In genomic region chr11:112498701-112499100, GRCh38 we compare ENCODE assay signal across 20 cellular contexts.
"Had no signal": no experiment of that assay in that cellular context is flagged by ENCODE, and none has a peak within 500 bp of the region (broad histone marks: within the 10 kb centered on the region; RNA-seq: fewer than 3 reads in every experiment).

No MANE protein-coding gene starts in this region.

- H3K36me3 ChIP-seq: prostate gland, transverse colon, WERI-Rb-1 had no signal

- H3K4me3 Mint-ChIP-seq: activated CD4-positive, alpha-beta T cell treated with anti-CD3 and anti-CD28 coated beads for 36 hours; activated CD8-positive, alpha-beta T cell treated with anti-CD3 and anti-CD28 coated beads for 36 hours; naive thymus-derived CD8-positive, alpha-beta T cell; stimulated activated naive B cell treated with anti-CD40 and anti-IgM and Interleukin-4, amounts not matched to agents 10 μg/mL and 1 μg/mL and 100 μg/mL, for 72 hours; T-cell had no signal

- H3K4me1 Mint-ChIP-seq: activated CD4-positive, alpha-beta T cell treated with anti-CD3 and anti-CD28 coated beads for 36 hours; naive thymus-derived CD8-positive, alpha-beta T cell; stimulated activated naive B cell treated with anti-CD40 and anti-IgM and Interleukin-4, amounts not matched to agents 10 μg/mL and 1 μg/mL and 100 μg/mL, for 72 hours; T-cell had no signal

- H3K36me3 Mint-ChIP-seq: naive thymus-derived CD8-positive, alpha-beta T cell; stimulated activated naive B cell treated with anti-CD40 and anti-IgM and Interleukin-4, amounts not matched to agents 10 μg/mL and 1 μg/mL and 100 μg/mL, for 72 hours; T-cell had no signal

- H3K4me1 ChIP-seq: prostate gland, transverse colon had no signal

- H3K4me3 ChIP-seq: coronary artery, hepatocyte, lung, mucosa of descending colon, prostate gland, transverse colon had no signal

- H3K27ac ChIP-seq: coronary artery, hepatocyte, prostate gland, transverse colon, WERI-Rb-1 had no signal

- H3K9me3 ChIP-seq: mucosa of descending colon, prostate gland, transverse colon had no signal

- H3K27me3 Mint-ChIP-seq: activated CD8-positive, alpha-beta T cell treated with anti-CD3 and anti-CD28 coated beads for 36 hours had no signal

- H3K9me3 Mint-ChIP-seq: activated CD8-positive, alpha-beta T cell treated with anti-CD3 and anti-CD28 coated beads for 36 hours; naive thymus-derived CD8-positive, alpha-beta T cell; stimulated activated naive B cell treated with anti-CD40 and anti-IgM and Interleukin-4, amounts not matched to agents 10 μg/mL and 1 μg/mL and 100 μg/mL, for 72 hours; T-cell had no signal

- H3K27me3 ChIP-seq: hepatocyte, transverse colon had no signal

- DNase-seq: activated CD4-positive, alpha-beta T cell treated with anti-CD3 and anti-CD28 coated beads for 36 hours; activated CD8-positive, alpha-beta memory T cell treated with anti-CD3 and anti-CD28 coated beads, Interleukin-2, amount 50 U/mL, for 48 hours; activated CD8-positive, alpha-beta T cell treated with anti-CD3 and anti-CD28 coated beads for 36 hours; activated naive CD4-positive, alpha-beta T cell; central memory CD4-positive, alpha-beta T cell; effector CD4-positive, alpha-beta T cell; left cardiac atrium; naive thymus-derived CD8-positive, alpha-beta T cell; occipital lobe; stimulated activated CD4-positive, alpha-beta T cell treated with anti-CD3 and anti-CD28 coated beads, Interleukin-2, amount 100 ng/mL, for 24 hours; stimulated activated naive B cell treated with anti-CD40 and anti-IgM and Interleukin-4, amounts not matched to agents 10 μg/mL and 1 μg/mL and 100 μg/mL, for 72 hours; T-cell; T1000; transverse colon; WERI-Rb-1 had no signal

- H3K27ac Mint-ChIP-seq: activated CD4-positive, alpha-beta T cell treated with anti-CD3 and anti-CD28 coated beads for 36 hours; activated CD8-positive, alpha-beta T cell treated with anti-CD3 and anti-CD28 coated beads for 36 hours; naive thymus-derived CD8-positive, alpha-beta T cell; stimulated activated naive B cell treated with anti-CD40 and anti-IgM and Interleukin-4, amounts not matched to agents 10 μg/mL and 1 μg/mL and 100 μg/mL, for 72 hours; T-cell had no signal
